Comparison of ENCODE assay signal across 16 cellular contexts in the genomic region with DNA sequence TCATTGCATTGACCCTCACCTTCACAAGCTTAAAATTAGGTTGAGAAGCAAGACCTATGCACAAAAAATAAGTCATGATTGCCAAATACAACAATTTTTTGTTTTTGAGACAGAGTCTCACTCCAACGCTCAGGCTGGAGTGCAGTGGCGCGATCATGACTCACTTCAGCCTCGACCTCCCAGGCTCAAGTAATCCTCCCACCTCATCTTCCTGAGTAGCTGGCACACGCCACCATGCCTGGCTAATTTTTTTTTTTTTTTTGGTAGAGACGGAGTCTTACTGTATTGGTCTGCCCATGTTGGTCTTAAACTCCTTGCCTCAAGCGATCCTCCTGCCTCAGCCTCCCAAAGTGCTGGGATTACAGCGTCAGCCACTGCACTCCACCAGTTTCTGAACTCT. TPM values are rescaled to one million over a fixed set of nuclear protein-coding genes. Genes with fewer than 3 reads are reported as not detected.
DNase-seq lines count a peak whose midpoint lies in the region; ATAC-seq, FAIRE-seq and TF ChIP-seq lines count a peak whose summit lies in the region.
"Had no signal": no experiment of that assay in that cellular context is flagged by ENCODE, and none has a peak within 500 bp of the region (broad histone marks: within the 10 kb centered on the region; RNA-seq: fewer than 3 reads in every experiment).

No MANE protein-coding gene starts in this region.

- H3K9me3 ChIP-seq in uterus: no peaks in the 10 kb centered on the region
- H3K9me3 ChIP-seq: testis had no signal

- H3K27ac Mint-ChIP-seq in stimulated activated naive CD8-positive, alpha-beta T cell treated with anti-CD3 and anti-CD28 coated beads, Interleukin-15, amount 100 ng/mL, for 72 hours: no peak overlapping the region
- peak overlapping the region; percentile 60 for H3K27ac Mint-ChIP-seq in activated T-helper 17 cell treated with anti-CD3 and anti-CD28 coated beads, Interleukin-2, amount 50 U/mL, for 72 hours

- FAIRE-seq in frontal cortex (lab: Jason Lieb, UNC): no peak

- no peak overlapping the region for H3K27ac ChIP-seq in uterus
- H3K27ac ChIP-seq: testis had no signal

- H3K27me3 Mint-ChIP-seq in stimulated activated naive CD8-positive, alpha-beta T cell treated with anti-CD3 and anti-CD28 coated beads, Interleukin-15, amount 100 ng/mL, for 72 hours: no peaks in the 10 kb centered on the region
- no peaks in the 10 kb centered on the region for H3K27me3 Mint-ChIP-seq in activated T-helper 17 cell treated with anti-CD3 and anti-CD28 coated beads, Interleukin-2, amount 50 U/mL, for 72 hours

- H3K36me3 ChIP-seq in uterus: no peaks in the 10 kb centered on the region

- TF ChIP-seq POLR2A in uterus (IDR thresholded peaks at IDR 0.05): no peak

- H3K4me1 ChIP-seq in uterus: peaks cover 0 to 14% of the 10 kb centered on the region in 2 donors

- no peaks in the 10 kb centered on the region for H3K36me3 Mint-ChIP-seq in activated T-helper 17 cell treated with anti-CD3 and anti-CD28 coated beads, Interleukin-2, amount 50 U/mL, for 72 hours (ENCODE audit: low read depth)

- H3K27me3 ChIP-seq in uterus: no peaks in the 10 kb centered on the region
- H3K27me3 ChIP-seq: testis had no signal

- H3K4me3 ChIP-seq in fibroblast of villous mesenchyme (ENCODE audit: low read depth, low read length) (no peak overlapping the region), uterus (no peak overlapping the region)
- H3K4me3 ChIP-seq: testis had no signal

- ATAC-seq in stimulated activated naive CD8-positive, alpha-beta T cell treated with anti-CD3 and anti-CD28 coated beads, Interleukin-15, Interleukin-2, amounts not matched to agents 100 U/mL and 50 U/mL, for 24 hours: peak; percentile 16
- no peak for ATAC-seq in stimulated activated naive CD8-positive, alpha-beta T cell treated with anti-CD3 and anti-CD28 coated beads, Interleukin-15, amount 100 ng/mL, for 72 hours
- ATAC-seq in activated T-helper 17 cell treated with anti-CD3 and anti-CD28 coated beads, Interleukin-2, amount 50 U/mL, for 72 hours (replicated peaks): peak; percentile 20

- H3K4me1 Mint-ChIP-seq in stimulated activated naive CD8-positive, alpha-beta T cell treated with anti-CD3 and anti-CD28 coated beads, Interleukin-15, amount 100 ng/mL, for 72 hours: peaks cover 64% of the 10 kb centered on the region
- H3K4me1 Mint-ChIP-seq in activated T-helper 17 cell treated with anti-CD3 and anti-CD28 coated beads, Interleukin-2, amount 50 U/mL, for 72 hours: peaks cover 40% of the 10 kb centered on the region

- DNase-seq in stimulated activated naive CD8-positive, alpha-beta T cell treated with anti-CD3 and anti-CD28 coated beads, Interleukin-15, Interleukin-2, amounts not matched to agents 100 U/mL and 50 U/mL, for 24 hours: no peak
- no peak for DNase-seq in stimulated activated naive CD8-positive, alpha-beta T cell treated with anti-CD3 and anti-CD28 coated beads, Interleukin-15, amount 100 ng/mL, for 72 hours
- DNase-seq in fibroblast of villous mesenchyme (ENCODE audit: low read depth) (peak; percentile 62), uterus (peak; percentile 16 to 28), NCI-H187 (lab: John Stamatoyannopoulos, UW) (no peak), frontal cortex (ENCODE audit: low spot score in 2 of 2) (no peak), AG08395 (ENCODE audit: low spot score) (no peak)
- DNase-seq: activated CD4-positive, alpha-beta memory T cell treated with anti-CD3 and anti-CD28 coated beads, Interleukin-2, amount 10 ng/mL, durations not matched to agents 7 days and 5 days; activated naive CD4-positive, alpha-beta T cell; DMS79; NCI-H1092 treated with DMSO at 0.1 percent for 48 hours; NCI-H345; posterior cingulate gyrus; SHP77 treated with DMSO at 0.1 percent for 48 hours; testis had no signal

- no peaks in the 10 kb centered on the region for H3K9me3 Mint-ChIP-seq in stimulated activated naive CD8-positive, alpha-beta T cell treated with anti-CD3 and anti-CD28 coated beads, Interleukin-15, amount 100 ng/mL, for 72 hours
- H3K9me3 Mint-ChIP-seq in activated T-helper 17 cell treated with anti-CD3 and anti-CD28 coated beads, Interleukin-2, amount 50 U/mL, for 72 hours: no peaks in the 10 kb centered on the region
- H3K9me3 Mint-ChIP-seq: activated CD4-positive, alpha-beta memory T cell treated with anti-CD3 and anti-CD28 coated beads, Interleukin-2, amount 10 ng/mL, durations not matched to agents 7 days and 5 days had no signal

- intact Hi-C loops in uterus (cut with DNase I; ENCODE audit: low total_unique reads): no loop called here

- H3K4me3 Mint-ChIP-seq in stimulated activated naive CD8-positive, alpha-beta T cell treated with anti-CD3 and anti-CD28 coated beads, Interleukin-15, amount 100 ng/mL, for 72 hours: peak overlapping the region in 1 of 2 donors; percentile 24
- peak overlapping the region; percentile 40 for H3K4me3 Mint-ChIP-seq in activated T-helper 17 cell treated with anti-CD3 and anti-CD28 coated beads, Interleukin-2, amount 50 U/mL, for 72 hours
- H3K4me3 Mint-ChIP-seq: activated CD4-positive, alpha-beta memory T cell treated with anti-CD3 and anti-CD28 coated beads, Interleukin-2, amount 10 ng/mL, durations not matched to agents 7 days and 5 days had no signal

- no peak for TF ChIP-seq CTCF in fibroblast of villous mesenchyme (IDR thresholded peaks at IDR 0.05; ENCODE audit: insufficient read depth, low read depth, low read length)
- TF ChIP-seq CTCF in uterus (IDR thresholded peaks at IDR 0.05): no peak

RNA-seq across cellular contexts. Expression of a gene that starts 24.1 kb away (rescaled TPM):
- 10 to 100 TPM; 10.7 to 13.1 TPM for total RNA-seq in activated T-helper 17 cell treated with anti-CD3 and anti-CD28 coated beads, Interleukin-2, amount 50 U/mL, for 72 hours
- total RNA-seq in fibroblast of villous mesenchyme (20.6 and 24.6 TPM in 2 replicates), uterus (10 to 100 TPM; 17.6 to 65.3 (median 36.2) TPM), frontal cortex (28.5 TPM)

Comparison
In these comparisons a context has a peak if more than half of its experiments do, and no peak if none do; other contexts are left out.
1. DNase-seq: peak in fibroblast of villous mesenchyme (single experiment) and uterus (2 of 2); none in stimulated activated naive CD8-positive, alpha-beta T cell treated with anti-CD3 and anti-CD28 coated beads, Interleukin-15, Interleukin-2, amounts not matched to agents 100 U/mL and 50 U/mL, for 24 hours (single experiment), stimulated activated naive CD8-positive, alpha-beta T cell treated with anti-CD3 and anti-CD28 coated beads, Interleukin-15, amount 100 ng/mL, for 72 hours (0 of 2), NCI-H187 (0 of 2), frontal cortex (0 of 2) and AG08395 (single experiment).